ENCODE assay signal across 8 cellular contexts in genomic region chr20:46709459-46710148, GRCh38. TPM values are rescaled to one million over a fixed set of nuclear protein-coding genes. Genes with fewer than 3 reads are reported as not detected.
DNase-seq lines count a peak whose midpoint lies in the region; TF ChIP-seq lines count a peak whose summit lies in the region.

SLC2A10 (plus strand) TSS chr20:46709649; CDS start chr20:46709737, 88 bp downstream.

- H3K36me3 ChIP-seq in skeletal muscle tissue (ENCODE audit: control insufficient read depth in 3 of 3, insufficient read depth in 3 of 3, low read length in 3 of 3): no peaks in the 10 kb centered on the region

- H3K4me1 ChIP-seq in skeletal muscle tissue (ENCODE audit: control insufficient read depth in 3 of 3, insufficient read depth in 3 of 3, low read length in 3 of 3): peaks cover 3 to 9% (median 8%) of the 10 kb centered on the region in 3 donors

- peak; percentile 9 for DNase-seq in stimulated activated CD4-positive, alpha-beta T cell treated with anti-CD3 and anti-CD28 coated beads, Interleukin-15, amount 100 ng/mL, for 24 hours
- DNase-seq in stimulated activated CD4-positive, alpha-beta T cell treated with anti-CD3 and anti-CD28 coated beads, Interleukin-4, amount 100 ng/mL, for 4 hours: no peak
- DNase-seq in astrocyte of the spinal cord (ENCODE audit: low read depth, low spot score): peak; percentile 47
- peak; percentile 84 for DNase-seq in iPS-NIHi7 (ENCODE audit: extremely low spot score)
- DNase-seq in NCI-H1436 treated with DMSO at 0.1 percent for 48 hours (lab: John Stamatoyannopoulos, UW): no peak
- no peak for DNase-seq in NCI-H446 treated with DMSO at 0.1 percent for 48 hours (lab: John Stamatoyannopoulos, UW)
- DNase-seq in RPMI8226: no peak

- H3K27ac ChIP-seq in skeletal muscle tissue (ENCODE audit: low read depth, low read length): peak within 1 kb of the TSS; percentile 12

- TF ChIP-seq CTCF in astrocyte of the spinal cord (IDR thresholded peaks at IDR 0.05; ENCODE audit: low read depth, low read length): no peak

- no peaks in the 10 kb centered on the region for H3K9me3 ChIP-seq in skeletal muscle tissue (ENCODE audit: control insufficient read depth in 3 of 3, low read length in 3 of 3)

- H3K27me3 ChIP-seq in skeletal muscle tissue (ENCODE audit: control insufficient read depth in 3 of 3, insufficient read depth in 3 of 3, low read length in 3 of 3): peaks cover 11 to 24% (median 21%) of the 10 kb centered on the region in 3 donors

- H3K4me3 ChIP-seq in astrocyte of the spinal cord (ENCODE audit: low read depth, low read length) (peak within 1 kb of the TSS; percentile 58), skeletal muscle tissue (ENCODE audit: low read length in 3 of 3) (peak within 1 kb of the TSS; percentile 67 to 79 (median 69))

- peak within 1 kb of the TSS; percentile 50 to 73 (median 73) for H3K9ac ChIP-seq in skeletal muscle tissue (ENCODE audit: low read depth in 1 of 3, low read length in 3 of 3)

- in situ Hi-C loops in astrocyte of the spinal cord (cut with HindIII; ENCODE audit: low sequenced_read_pairs): no loop called here

RNA-seq across cellular contexts. Expression of gene SLC2A10, which starts in this region (rescaled TPM):
- 24.0 TPM for total RNA-seq in skeletal muscle tissue

Comparison
In these comparisons a context has a peak if more than half of its experiments do, and no peak if none do; other contexts are left out.
1. DNase-seq: peak in stimulated activated CD4-positive, alpha-beta T cell treated with anti-CD3 and anti-CD28 coated beads, Interleukin-15, amount 100 ng/mL, for 24 hours (single experiment), astrocyte of the spinal cord (single experiment) and iPS-NIHi7 (single experiment); none in stimulated activated CD4-positive, alpha-beta T cell treated with anti-CD3 and anti-CD28 coated beads, Interleukin-4, amount 100 ng/mL, for 4 hours (0 of 2), NCI-H1436 treated with DMSO at 0.1 percent for 48 hours (single experiment), NCI-H446 treated with DMSO at 0.1 percent for 48 hours (single experiment) and RPMI8226 (single experiment).